In the genomic region with DNA sequence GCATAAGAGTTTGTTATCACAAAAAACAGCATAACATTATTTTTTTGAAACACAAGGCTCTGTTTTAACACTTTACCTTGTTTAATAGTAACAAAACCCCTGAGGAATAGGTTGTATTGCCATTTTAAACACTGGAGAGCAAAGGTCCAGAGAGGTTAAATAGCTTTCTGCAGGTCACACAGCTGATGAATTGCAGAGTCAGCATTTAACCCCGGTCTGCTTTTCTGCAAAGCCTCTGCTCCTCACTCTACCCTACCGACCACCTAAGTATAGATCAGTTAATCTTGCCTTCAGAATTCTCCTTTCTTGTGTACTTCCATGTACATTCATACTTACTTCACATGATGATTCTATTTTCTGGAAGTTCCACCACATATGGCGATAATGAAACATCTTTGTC, we compare ENCODE assay signal across 22 cellular contexts. TPM values are rescaled to one million over a fixed set of nuclear protein-coding genes. Genes with fewer than 3 reads are reported as not detected.
"Had no signal": no experiment of that assay in that cellular context is flagged by ENCODE, and none has a peak within 500 bp of the region (broad histone marks: within the 10 kb centered on the region; RNA-seq: fewer than 3 reads in every experiment).

No MANE protein-coding gene starts in this region.

- H3K4me1 ChIP-seq: breast epithelium had no signal

- H3K36me3 ChIP-seq: breast epithelium had no signal

- H3K27ac ChIP-seq: breast epithelium, KMS-11, SK-N-MC had no signal

- H3K9ac ChIP-seq: KMS-11 had no signal

- H3K4me3 ChIP-seq: breast epithelium, SK-N-MC had no signal

- ATAC-seq: activated CD4-positive, CD25-positive, alpha-beta regulatory T cell treated with anti-CD3 and anti-CD28 coated beads, Interleukin-2, amount 50 U/mL, for 24 hours; activated CD8-positive, alpha-beta T cell treated with anti-CD3 and anti-CD28 coated beads for 36 hours; PC-3; Right ventricle myocardium inferior had no signal

- H3K9me3 ChIP-seq: breast epithelium had no signal

- DNase-seq: activated CD4-positive, alpha-beta T cell treated with anti-CD3 and anti-CD28 coated beads for 4 hours; activated CD8-positive, alpha-beta memory T cell treated with anti-CD3 and anti-CD28 coated beads, Interleukin-2, amount 50 U/mL, for 4 hours; activated CD8-positive, alpha-beta T cell treated with anti-CD3 and anti-CD28 coated beads for 36 hours; activated naive CD4-positive, alpha-beta T cell treated with anti-CD3 and anti-CD28 coated beads, Interleukin-2, amount 50 U/mL, for 16 hours; activated naive CD8-positive, alpha-beta T cell treated with anti-CD3 and anti-CD28 coated beads, Interleukin-2, amount 10 ng/mL, durations not matched to agents 7 days and 5 days; activated T-cell treated with anti-CD3 and anti-CD28 coated beads, Interleukin-2, amount 50 U/mL, for 1 hour; aorta; caudate nucleus; NCI-H1092 treated with DMSO at 0.1 percent for 48 hours; NCI-H1417 treated with DMSO at 0.1 percent for 48 hours; NCI-H1694 treated with DMSO at 0.1 percent for 48 hours; NCI-H2029 treated with DMSO at 0.1 percent for 48 hours; NCI-H510A treated with DMSO at 0.1 percent for 48 hours; NCI-H69; PC-3 had no signal

- FAIRE-seq: RCC 7860 had no signal

- H3K27me3 ChIP-seq: breast epithelium had no signal

- H3K4me2 ChIP-seq: KMS-11 had no signal

RNA-seq across cellular contexts. Expression of a gene that starts 42.0 kb away (rescaled TPM):
- total RNA-seq: activated naive CD8-positive, alpha-beta T cell treated with anti-CD3 and anti-CD28 coated beads, Interleukin-2, amount 10 ng/mL, durations not matched to agents 7 days and 5 days; cerebellum had no signal
